In the genomic region with DNA sequence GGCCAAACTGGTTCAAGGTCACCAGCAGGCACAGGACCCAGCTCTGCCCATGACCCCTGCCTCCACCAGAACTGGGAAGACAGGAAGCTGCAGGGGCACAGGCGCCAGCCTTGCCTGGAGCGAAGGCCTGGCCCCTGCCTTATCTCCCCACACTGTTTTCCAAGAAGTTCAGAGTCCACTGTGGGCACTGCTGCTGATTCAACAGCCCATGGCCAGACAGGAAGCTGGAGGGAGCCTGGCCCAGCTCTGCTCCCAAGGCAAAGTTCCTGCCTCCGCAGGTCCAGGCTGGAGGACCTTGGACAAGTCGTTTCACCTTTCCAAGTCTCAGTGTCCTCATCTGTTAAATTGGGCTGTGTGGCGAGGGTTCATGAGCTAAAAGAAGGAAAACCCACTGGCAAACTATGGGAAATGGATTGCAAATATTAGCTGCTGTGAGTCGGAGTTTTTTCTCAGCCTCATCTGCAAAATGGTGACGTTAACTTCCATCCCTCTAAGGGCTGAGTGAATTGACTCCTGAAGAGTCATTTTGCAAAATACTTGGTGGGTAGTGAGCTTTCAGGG, we compare ENCODE assay signal across 8 cellular contexts. TPM values are rescaled to one million over a fixed set of nuclear protein-coding genes. Genes with fewer than 3 reads are reported as not detected.
DNase-seq lines count a peak whose midpoint lies in the region; ATAC-seq lines count a peak whose summit lies in the region.

No MANE protein-coding gene starts in this region.

- H3K4me1 ChIP-seq in HUES64 (ENCODE audit: insufficient read depth, low read length), result no peaks in the 10 kb centered on the region

- H3K4me3 Mint-ChIP-seq in activated naive CD8-positive, alpha-beta T cell treated with anti-CD3 and anti-CD28 coated beads, Interleukin-2, amount 50 U/mL, for 24 hours, result peak overlapping the region; percentile 63
- peak overlapping the region; percentile 84 to 89 for H3K4me3 Mint-ChIP-seq in stimulated activated naive B cell treated with anti-CD40 and anti-IgM and Interleukin-4, amounts not matched to agents 10 μg/mL and 1 μg/mL and 100 μg/mL, for 72 hours

- H3K9me3 ChIP-seq in HUES64 (ENCODE audit: insufficient read depth, low read depth, low read length), result no peaks in the 10 kb centered on the region

- peaks cover 2% of the 10 kb centered on the region for H3K27me3 Mint-ChIP-seq in activated naive CD8-positive, alpha-beta T cell treated with anti-CD3 and anti-CD28 coated beads, Interleukin-2, amount 50 U/mL, for 24 hours
- no peaks in the 10 kb centered on the region for H3K27me3 Mint-ChIP-seq in stimulated activated naive B cell treated with anti-CD40 and anti-IgM and Interleukin-4, amounts not matched to agents 10 μg/mL and 1 μg/mL and 100 μg/mL, for 72 hours

- H3K27ac ChIP-seq in HUES64 (ENCODE audit: low read depth, low read length), result no peak overlapping the region

- ATAC-seq in activated naive CD8-positive, alpha-beta T cell treated with anti-CD3 and anti-CD28 coated beads, Interleukin-2, amount 50 U/mL, for 24 hours, result no peak
- ATAC-seq in stimulated activated naive B cell treated with anti-CD40 and anti-IgM and Interleukin-4, amounts not matched to agents 10 μg/mL and 1 μg/mL and 100 μg/mL, for 72 hours (replicated peaks), result no peak
- ATAC-seq in GM18502 (IDR thresholded peaks at IDR 0.05; ENCODE audit: poor library complexity, unreplicated experiment) (no peak), GM21367 (IDR thresholded peaks at IDR 0.05; ENCODE audit: unreplicated experiment) (no peak), GM21717 (IDR thresholded peaks at IDR 0.05; ENCODE audit: unreplicated experiment) (no peak)

- no peak overlapping the region for H3K27ac Mint-ChIP-seq in activated naive CD8-positive, alpha-beta T cell treated with anti-CD3 and anti-CD28 coated beads, Interleukin-2, amount 50 U/mL, for 24 hours
- no peak overlapping the region for H3K27ac Mint-ChIP-seq in stimulated activated naive B cell treated with anti-CD40 and anti-IgM and Interleukin-4, amounts not matched to agents 10 μg/mL and 1 μg/mL and 100 μg/mL, for 72 hours

- no peak for DNase-seq in activated naive CD8-positive, alpha-beta T cell treated with anti-CD3 and anti-CD28 coated beads, Interleukin-2, amount 50 U/mL, for 24 hours
- peak; percentile 80 for DNase-seq in islet precursor cell
- no peak for DNase-seq in stimulated activated naive B cell treated with anti-CD40 and anti-IgM and Interleukin-4, amounts not matched to agents 10 μg/mL and 1 μg/mL and 100 μg/mL, for 72 hours
- no peak for DNase-seq in foreskin melanocyte

- 70% methylated on average over 7 of the region's 7 CpGs for WGBS in HUES64

- H3K9me3 Mint-ChIP-seq in activated naive CD8-positive, alpha-beta T cell treated with anti-CD3 and anti-CD28 coated beads, Interleukin-2, amount 50 U/mL, for 24 hours, result no peaks in the 10 kb centered on the region
- H3K9me3 Mint-ChIP-seq in stimulated activated naive B cell treated with anti-CD40 and anti-IgM and Interleukin-4, amounts not matched to agents 10 μg/mL and 1 μg/mL and 100 μg/mL, for 72 hours, result no peaks in the 10 kb centered on the region

- H3K4me3 ChIP-seq in HUES64 (ENCODE audit: low read length), result peak overlapping the region; percentile 90

- peaks cover 14% of the 10 kb centered on the region for H3K27me3 ChIP-seq in HUES64 (ENCODE audit: insufficient read depth, low read length)

- no peaks in the 10 kb centered on the region for H3K36me3 Mint-ChIP-seq in activated naive CD8-positive, alpha-beta T cell treated with anti-CD3 and anti-CD28 coated beads, Interleukin-2, amount 50 U/mL, for 24 hours (ENCODE audit: low read depth)
- H3K36me3 Mint-ChIP-seq in stimulated activated naive B cell treated with anti-CD40 and anti-IgM and Interleukin-4, amounts not matched to agents 10 μg/mL and 1 μg/mL and 100 μg/mL, for 72 hours, result peaks cover 3 to 13% of the 10 kb centered on the region in 2 donors

- peaks cover 13% of the 10 kb centered on the region for H3K4me1 Mint-ChIP-seq in activated naive CD8-positive, alpha-beta T cell treated with anti-CD3 and anti-CD28 coated beads, Interleukin-2, amount 50 U/mL, for 24 hours
- peaks cover 30 to 34% of the 10 kb centered on the region in 2 donors for H3K4me1 Mint-ChIP-seq in stimulated activated naive B cell treated with anti-CD40 and anti-IgM and Interleukin-4, amounts not matched to agents 10 μg/mL and 1 μg/mL and 100 μg/mL, for 72 hours

- no peak overlapping the region for H3K9ac ChIP-seq in HUES64 (ENCODE audit: low read depth, low read length)

- no peaks in the 10 kb centered on the region for H3K36me3 ChIP-seq in HUES64 (ENCODE audit: insufficient read depth, low read length)

RNA-seq across cellular contexts. Expression of a gene that starts 1.2 kb away (rescaled TPM):
- polyA plus RNA-seq in HUES64 (2013, experiment 1 of 2), result 6.7 TPM
- 9.0 TPM for polyA plus RNA-seq in HUES64 (2013, experiment 2 of 2)

RNA-seq across cellular contexts. Expression of a gene that starts 38.0 kb away (rescaled TPM):
- polyA plus RNA-seq in HUES64 (2013, experiment 1 of 2), result 14.8 TPM
- 16.4 TPM for polyA plus RNA-seq in HUES64 (2013, experiment 2 of 2)
